Comparison of ENCODE assay signal across 8 cellular contexts in genomic region chr7:39504963-39505362, GRCh38.
DNase-seq lines count a peak whose midpoint lies in the region; ATAC-seq and TF ChIP-seq lines count a peak whose summit lies in the region.

No MANE protein-coding gene starts in this region.

- dilution Hi-C loops in mammary epithelial cell (cut with HindIII; ENCODE audit: low sequenced_read_pairs): no loop called here

- no peak overlapping the region for H2AFZ ChIP-seq in mammary epithelial cell (ENCODE audit: low read depth, low read length)

- H3K9me3 ChIP-seq in mammary epithelial cell (replicated peaks; ENCODE audit: insufficient read depth, low read length): no peaks in the 10 kb centered on the region

- H4K20me1 ChIP-seq in mammary epithelial cell (ENCODE audit: insufficient read depth, low read length): no peaks in the 10 kb centered on the region

- in situ Hi-C loops in mammary epithelial cell (cut with MboI; ENCODE audit: low sequenced_read_pairs in 2 of 2): no loop called here

- CTCF ChIA-PET in mammary epithelial cell (lab: Charles Lee; ENCODE audit: low non-redundant PET): no interaction called here

- 34% methylated on average over 3 of the region's 3 CpGs for WGBS in mammary epithelial cell (ENCODE audit: low coverage, missing lambda C conversion rate)

- DNase-seq in activated CD4-positive, alpha-beta T cell treated with anti-CD3 and anti-CD28 coated beads for 48 hours: peak; percentile 47
- no peak for DNase-seq in activated CD4-positive, alpha-beta T cell treated with anti-CD3 and anti-CD28 coated beads, Interleukin-2, amount 50 U/mL, for 4 hours
- peak; percentile 58 for DNase-seq in LoVo (ENCODE audit: low spot score)
- DNase-seq in mammary epithelial cell: peak; percentile 53
- DNase-seq in renal cortical epithelial cell (ENCODE audit: low read depth): peak; percentile 95
- no peak for DNase-seq in NCI-H1092 treated with DMSO at 0.1 percent for 48 hours (lab: John Stamatoyannopoulos, UW)
- no peak for DNase-seq in stimulated activated naive CD8-positive, alpha-beta T cell treated with anti-CD3 and anti-CD28 coated beads, Interleukin-15, Interleukin-2, amounts not matched to agents 100 U/mL and 50 U/mL, for 24 hours

- no peak overlapping the region for H3K9ac ChIP-seq in mammary epithelial cell (ENCODE audit: insufficient read depth, low read length)

- BruUV-seq in mammary epithelial cell (replicated peaks; lab: Mats Ljungman, UMichigan): no TSS peak

- TF ChIP-seq CTCF in mammary epithelial cell (conservative IDR thresholded peaks at IDR 0.05 in 1 of 2, IDR thresholded peaks at IDR 0.05 in 1 of 2; ENCODE audit: extremely low read depth in 1 of 2, insufficient read depth in 1 of 2, low read depth in 1 of 2, low read length in 2 of 2): no peak

- no peaks in the 10 kb centered on the region for H3K79me2 ChIP-seq in mammary epithelial cell (ENCODE audit: insufficient read depth, low read length)

- no peak for ATAC-seq in HG03432 (IDR thresholded peaks at IDR 0.05; ENCODE audit: unreplicated experiment)
- ATAC-seq in stimulated activated naive CD8-positive, alpha-beta T cell treated with anti-CD3 and anti-CD28 coated beads, Interleukin-15, Interleukin-2, amounts not matched to agents 100 U/mL and 50 U/mL, for 24 hours: no peak

- intact Hi-C loops in mammary epithelial cell (cut with micrococcal nuclease): no loop called here

- peaks cover 2% of the 10 kb centered on the region for H3K27me3 ChIP-seq in mammary epithelial cell (ENCODE audit: insufficient read depth, low read length)

- H3K4me1 ChIP-seq in mammary epithelial cell (ENCODE audit: insufficient read depth, low read length): peaks cover 7% of the 10 kb centered on the region

- H3K27ac ChIP-seq in mammary epithelial cell (ENCODE audit: insufficient read depth, low read depth, low read length): no peak overlapping the region

- no peak overlapping the region for H3K4me3 ChIP-seq in mammary epithelial cell (replicated peaks in 1 of 3; ENCODE audit: insufficient read depth in 1 of 3, low read depth in 2 of 3, low read length in 3 of 3)

- no peaks in the 10 kb centered on the region for H3K36me3 ChIP-seq in mammary epithelial cell (ENCODE audit: insufficient read depth, low read length)

- no peak overlapping the region for H3K4me2 ChIP-seq in mammary epithelial cell (ENCODE audit: insufficient read depth, low read depth, low read length)

Comparison
In these comparisons a context has a peak if more than half of its experiments do, and no peak if none do; other contexts are left out.
1. DNase-seq: peak in activated CD4-positive, alpha-beta T cell treated with anti-CD3 and anti-CD28 coated beads for 48 hours (single experiment), LoVo (single experiment), mammary epithelial cell (single experiment) and renal cortical epithelial cell (single experiment); none in activated CD4-positive, alpha-beta T cell treated with anti-CD3 and anti-CD28 coated beads, Interleukin-2, amount 50 U/mL, for 4 hours (0 of 2), NCI-H1092 treated with DMSO at 0.1 percent for 48 hours (single experiment) and stimulated activated naive CD8-positive, alpha-beta T cell treated with anti-CD3 and anti-CD28 coated beads, Interleukin-15, Interleukin-2, amounts not matched to agents 100 U/mL and 50 U/mL, for 24 hours (single experiment).